12 cellular contexts compared by ENCODE assay signal in genomic region chr16:49833055-49833454, GRCh38. TPM values are rescaled to one million over a fixed set of nuclear protein-coding genes. Genes with fewer than 3 reads are reported as not detected.
A peak's percentile ranks its signal among the peaks of the same experiment; 100 is the strongest.
DNase-seq lines count a peak whose midpoint lies in the region; ATAC-seq, FAIRE-seq and TF ChIP-seq lines count a peak whose summit lies in the region.
"Had no signal": no experiment of that assay in that cellular context is flagged by ENCODE, and none has a peak within 500 bp of the region (broad histone marks: within the 10 kb centered on the region; RNA-seq: fewer than 3 reads in every experiment).

No MANE protein-coding gene starts in this region.

- H3K4me3 ChIP-seq in BLaER1 treated with 17β-estradiol and CSF1 and Interleukin-3, amounts not matched to agents 10 nM and 100 nM: no peak overlapping the region
- no peak overlapping the region for H3K4me3 ChIP-seq in ectodermal cell (ENCODE audit: insufficient read depth, low read depth, low read length)
- H3K4me3 ChIP-seq in psoas muscle: peak overlapping the region; percentile 39

- H3K36me3 ChIP-seq in BLaER1 treated with 17β-estradiol and CSF1 and Interleukin-3, amounts not matched to agents 10 nM and 100 nM: peaks cover 0 to 4% (median 0%) of the 10 kb centered on the region in 11 experiments; a peak in 1 of 22 replicates
- H3K36me3 ChIP-seq in ectodermal cell (ENCODE audit: control insufficient read depth, insufficient read depth, low read length) (no peaks in the 10 kb centered on the region), psoas muscle (ENCODE audit: insufficient read depth in 1 of 2, low read depth in 1 of 2) (no peaks in the 10 kb centered on the region)

- no peak for FAIRE-seq in HTR-8/SVneo (lab: Jason Lieb, UNC)

- DNase-seq in left kidney (ENCODE audit: low read depth, low spot score): peak; percentile 77
- peak; percentile 55 to 82 for DNase-seq in psoas muscle
- no peak for DNase-seq in HTR-8/SVneo (ENCODE audit: insufficient read length, low spot score)
- no peak for DNase-seq in NCI-H2227 (lab: John Stamatoyannopoulos, UW; ENCODE audit: unreplicated experiment)
- DNase-seq in GM19240 (ENCODE audit: insufficient read length, low spot score): no peak
- DNase-seq in GM20000 (ENCODE audit: low spot score): no peak
- DNase-seq: DMS79 treated with DMSO at 0.1 percent for 48 hours; naive thymus-derived CD4-positive, alpha-beta T cell; NCI-H187 treated with DMSO at 0.1 percent for 48 hours; stimulated activated CD4-positive, alpha-beta T cell treated with anti-CD3 and anti-CD28 coated beads, Interleukin-2, amount 100 ng/mL, for 24 hours had no signal

- H3K27me3 ChIP-seq in BLaER1 treated with 17β-estradiol and CSF1 and Interleukin-3, amounts not matched to agents 10 nM and 100 nM: peaks cover 0 to 1% (median 0%) of the 10 kb centered on the region in 11 experiments; a peak in 1 of 22 replicates
- H3K27me3 ChIP-seq in ectodermal cell (ENCODE audit: control insufficient read depth, insufficient read depth, low read length, poor library complexity, severe bottlenecking) (no peaks in the 10 kb centered on the region), psoas muscle (ENCODE audit: insufficient read depth in 3 of 3, low read length in 2 of 3) (no peaks in the 10 kb centered on the region)

- no peak for ATAC-seq in psoas muscle
- ATAC-seq: naive thymus-derived CD4-positive, alpha-beta T cell had no signal

- TF ChIP-seq CTCF in psoas muscle (IDR thresholded peaks at IDR 0.05): no peak
- TF ChIP-seq CTCF in GM20000 (IDR thresholded peaks at IDR 0.05; ENCODE audit: extremely low read depth, missing control alignments): no peak

- peak overlapping the region in 4 of 11 experiments; percentile 17 to 97 (median 62); a peak in 6 of 22 replicates for H3K9ac ChIP-seq in BLaER1 treated with 17β-estradiol and CSF1 and Interleukin-3, amounts not matched to agents 10 nM and 100 nM

- peak overlapping the region in 7 of 11 experiments; percentile 17 to 100 (median 99); a peak in 13 of 22 replicates for H3K27ac ChIP-seq in BLaER1 treated with 17β-estradiol and CSF1 and Interleukin-3, amounts not matched to agents 10 nM and 100 nM
- peak overlapping the region; percentile 27 for H3K27ac ChIP-seq in ectodermal cell (ENCODE audit: insufficient read depth, low read depth, low read length, poor library complexity, severe bottlenecking)
- peak overlapping the region; percentile 93 for H3K27ac ChIP-seq in psoas muscle

- H3K4me2 ChIP-seq in BLaER1 treated with 17β-estradiol and CSF1 and Interleukin-3, amounts not matched to agents 10 nM and 100 nM: peak overlapping the region in 9 of 11 experiments; percentile 35 to 100 (median 97); a peak in 17 of 22 replicates

- peaks cover 38 to 100% (median 93%) of the 10 kb centered on the region in 10 experiments for H3K4me1 ChIP-seq in BLaER1 treated with 17β-estradiol and CSF1 and Interleukin-3, amounts not matched to agents 10 nM and 100 nM
- peaks cover 61% of the 10 kb centered on the region for H3K4me1 ChIP-seq in ectodermal cell (ENCODE audit: control insufficient read depth, insufficient read depth, low read length)
- H3K4me1 ChIP-seq in psoas muscle: peaks cover 97% of the 10 kb centered on the region

- 64 to 66% methylated on average over 12 of the region's 12 CpGs for WGBS in ectodermal cell, 2 experiments
- WGBS in psoas muscle, 3 donors: 41 to 63% (median 42%) methylated on average over 12 of the region's 12 CpGs

- no peaks in the 10 kb centered on the region for H3K9me3 ChIP-seq in BLaER1 treated with 17β-estradiol and CSF1 and Interleukin-3, amounts not matched to agents 10 nM and 100 nM (replicated peaks in 1 of 11)
- no peaks in the 10 kb centered on the region for H3K9me3 ChIP-seq in ectodermal cell (ENCODE audit: control insufficient read depth, low read length)
- H3K9me3 ChIP-seq in psoas muscle: no peaks in the 10 kb centered on the region

- no peaks in the 10 kb centered on the region for H4K20me1 ChIP-seq in BLaER1 treated with 17β-estradiol and CSF1 and Interleukin-3, amounts not matched to agents 10 nM and 100 nM

- intact Hi-C loops in psoas muscle (cut with DNase I): no loop called here

RNA-seq across cellular contexts. Expression of gene ZNF423, which starts 22.9 kb away (rescaled TPM):
- polyA plus RNA-seq in ectodermal cell (2013, experiment 1 of 4): 86.8 TPM
- 75.8 TPM for polyA plus RNA-seq in ectodermal cell (2013, experiment 2 of 4)
- polyA plus RNA-seq in ectodermal cell (2013, experiment 3 of 4): 49.6 TPM
- polyA plus RNA-seq in ectodermal cell (2013, experiment 4 of 4): 50.4 TPM
- total RNA-seq in psoas muscle: 10 to 100 TPM; 14.4 to 30.7 (median 20.6) TPM
- 1 to 10 TPM; 2.3 to 5.4 (median 4.4) TPM for polyA plus RNA-seq in psoas muscle
- total RNA-seq: naive thymus-derived CD4-positive, alpha-beta T cell had no signal
- polyA plus RNA-seq: naive thymus-derived CD4-positive, alpha-beta T cell had no signal

Comparison
In these comparisons a context has a peak if more than half of its experiments do, and no peak if none do; other contexts are left out.
1. H3K27ac ChIP-seq: peak in every context shown above with its lines; median percentile 99 in BLaER1 treated with 17β-estradiol and CSF1 and Interleukin-3, amounts not matched to agents 10 nM and 100 nM; 93 in psoas muscle; 27 in ectodermal cell.
2. DNase-seq: peak in left kidney (single experiment) and psoas muscle (2 of 2); none in HTR-8/SVneo (single experiment), NCI-H2227 (single experiment), GM19240 (single experiment) and GM20000 (single experiment).